Comparison of ENCODE assay signal across 9 cellular contexts in genomic region chr17:74924250-74924948, GRCh38. TPM values are rescaled to one million over a fixed set of nuclear protein-coding genes. Genes with fewer than 3 reads are reported as not detected.
DNase-seq lines count a peak whose midpoint lies in the region; ATAC-seq lines count a peak whose summit lies in the region.
"Had no signal": no experiment of that assay in that cellular context is flagged by ENCODE, and none has a peak within 500 bp of the region (broad histone marks: within the 10 kb centered on the region; RNA-seq: fewer than 3 reads in every experiment).

OTOP2 (plus strand) TSS chr17:74924273; CDS start chr17:74924633, 360 bp downstream.

- no peaks in the 10 kb centered on the region for H3K9me3 Mint-ChIP-seq in activated CD4-positive, alpha-beta T cell treated with anti-CD3 and anti-CD28 coated beads for 36 hours (ENCODE audit: low read depth)
- no peaks in the 10 kb centered on the region for H3K9me3 Mint-ChIP-seq in activated T-cell treated with anti-CD3 and anti-CD28 coated beads, Interleukin-2, amount 50 U/mL, for 4 hours

- intact Hi-C loops in activated CD4-positive, alpha-beta T cell treated with anti-CD3 and anti-CD28 coated beads for 36 hours (cut with DNase I, micrococcal nuclease) = no loop called here

- peak; percentile 18 for ATAC-seq in activated CD4-positive, alpha-beta T cell treated with anti-CD3 and anti-CD28 coated beads for 36 hours
- peak; percentile 16 to 46 for ATAC-seq in activated T-cell treated with anti-CD3 and anti-CD28 coated beads, Interleukin-2, amount 50 U/mL, for 4 hours

- H3K4me1 Mint-ChIP-seq in activated CD4-positive, alpha-beta T cell treated with anti-CD3 and anti-CD28 coated beads for 36 hours = peaks cover 7% of the 10 kb centered on the region
- peaks cover 15% of the 10 kb centered on the region for H3K4me1 Mint-ChIP-seq in activated T-cell treated with anti-CD3 and anti-CD28 coated beads, Interleukin-2, amount 50 U/mL, for 4 hours (ENCODE audit: low read depth)

- H3K9me3 ChIP-seq in thymus (ENCODE audit: control insufficient read depth) = peaks cover 2% of the 10 kb centered on the region

- peak within 1 kb of the TSS; percentile 24 for H3K4me3 ChIP-seq in thymus (ENCODE audit: low read length)

- H3K27me3 Mint-ChIP-seq in activated CD4-positive, alpha-beta T cell treated with anti-CD3 and anti-CD28 coated beads for 36 hours = peaks cover 39% of the 10 kb centered on the region
- peaks cover 74% of the 10 kb centered on the region for H3K27me3 Mint-ChIP-seq in activated T-cell treated with anti-CD3 and anti-CD28 coated beads, Interleukin-2, amount 50 U/mL, for 4 hours (ENCODE audit: low read depth)

- peaks cover 47% of the 10 kb centered on the region for H3K27me3 ChIP-seq in thymus (ENCODE audit: control insufficient read depth, insufficient read depth)

- no peaks in the 10 kb centered on the region for H3K36me3 ChIP-seq in thymus (ENCODE audit: control insufficient read depth, insufficient read depth)

- H3K27ac ChIP-seq in thymus (ENCODE audit: low read depth) = no peak within 1 kb of the TSS

- WGBS in thymus = 4% methylated on average over 54 of the region's 54 CpGs

- H3K4me1 ChIP-seq in thymus (ENCODE audit: control insufficient read depth, insufficient read depth, low read length) = no peaks in the 10 kb centered on the region

- peak; percentile 39 for DNase-seq in activated CD4-positive, alpha-beta T cell treated with anti-CD3 and anti-CD28 coated beads for 36 hours
- no peak for DNase-seq in activated CD4-positive, alpha-beta T cell treated with anti-CD3 and anti-CD28 coated beads for 1 hour
- no peak for DNase-seq in activated T-cell treated with anti-CD3 and anti-CD28 coated beads, Interleukin-2, amount 50 U/mL, for 4 hours
- DNase-seq in islet precursor cell = peak; percentile 57
- no peak for DNase-seq in NCI-H1436 treated with DMSO at 0.1 percent for 48 hours (lab: John Stamatoyannopoulos, UW)
- no peak for DNase-seq in activated effector memory CD4-positive, alpha-beta T cell treated with anti-CD3 and anti-CD28 coated beads, Interleukin-2, amount 50 U/mL, for 16 hours
- DNase-seq in DMS 273 (lab: John Stamatoyannopoulos, UW; ENCODE audit: unreplicated experiment) = no peak

- no peak within 1 kb of the TSS for H3K27ac Mint-ChIP-seq in activated CD4-positive, alpha-beta T cell treated with anti-CD3 and anti-CD28 coated beads for 36 hours

- POLR2A ChIA-PET in activated CD4-positive, alpha-beta T cell treated with anti-CD3 and anti-CD28 coated beads for 36 hours (lab: Charles Lee) = no interaction called here

- no peaks in the 10 kb centered on the region for H3K36me3 Mint-ChIP-seq in activated CD4-positive, alpha-beta T cell treated with anti-CD3 and anti-CD28 coated beads for 36 hours (ENCODE audit: low read depth)
- H3K36me3 Mint-ChIP-seq in activated T-cell treated with anti-CD3 and anti-CD28 coated beads, Interleukin-2, amount 50 U/mL, for 4 hours (ENCODE audit: insufficient read depth) = no peaks in the 10 kb centered on the region

- CTCF ChIA-PET in activated CD4-positive, alpha-beta T cell treated with anti-CD3 and anti-CD28 coated beads for 36 hours (lab: Charles Lee) = interaction anchor here (0.7 to 4.1 kb wide), 8 partner anchors 14 to 277 kb away, joined by 3 to 31 read pairs (median 4); no protein-coding TSS in a partner anchor

- H3K4me3 Mint-ChIP-seq in activated CD4-positive, alpha-beta T cell treated with anti-CD3 and anti-CD28 coated beads for 36 hours = no peak within 1 kb of the TSS
- H3K4me3 Mint-ChIP-seq in activated T-cell treated with anti-CD3 and anti-CD28 coated beads, Interleukin-2, amount 50 U/mL, for 4 hours = peak within 1 kb of the TSS; percentile 56

RNA-seq across cellular contexts. Expression of gene OTOP2, which starts in this region (rescaled TPM):
- total RNA-seq in activated CD4-positive, alpha-beta T cell treated with anti-CD3 and anti-CD28 coated beads for 36 hours = not detected
- total RNA-seq in activated T-cell treated with anti-CD3 and anti-CD28 coated beads, Interleukin-2, amount 50 U/mL, for 4 hours = not detected
- 0.23 TPM for polyA plus RNA-seq in thymus
- total RNA-seq: myocyte had no signal

Comparison
In these comparisons a context has a peak if more than half of its experiments do, and no peak if none do; other contexts are left out.
1. Peak in DNase-seq and ATAC-seq in activated CD4-positive, alpha-beta T cell treated with anti-CD3 and anti-CD28 coated beads for 36 hours; RNA of the gene not detected or under 1 TPM.
2. Peak in ATAC-seq in activated T-cell treated with anti-CD3 and anti-CD28 coated beads, Interleukin-2, amount 50 U/mL, for 4 hours; RNA of the gene not detected or under 1 TPM.